ENCODE assay signal across 1 cellular context in genomic region chr11:34997872-34998548, GRCh38.
TF ChIP-seq lines count a peak whose summit lies in the region.

No MANE protein-coding gene starts in this region.

TF ChIP-seq in Ishikawa, 13 proteins besides CTCF, POLR2A, EP300 and RAD21 (continued from another document):
- no peak for TF ChIP-seq REST (IDR thresholded peaks at IDR 0.05; ENCODE audit: low read depth)
- TF ChIP-seq FOXM1 (IDR thresholded peaks at IDR 0.05; ENCODE audit: borderline replicate concordance, low read depth), result no peak
- TF ChIP-seq TCF12 (IDR thresholded peaks at IDR 0.05; ENCODE audit: low read depth), result no peak
- TF ChIP-seq MAX (IDR thresholded peaks at IDR 0.05), result no peak
- TF ChIP-seq ZBTB7A (IDR thresholded peaks at IDR 0.05; ENCODE audit: low read depth), result no peak
- no peak for TF ChIP-seq CEBPB (IDR thresholded peaks at IDR 0.05)
- no peak for TF ChIP-seq TAF1 (IDR thresholded peaks at IDR 0.05; ENCODE audit: low read depth)
